In genomic region chr5:171152382-171152781, GRCh38 we compare ENCODE assay signal across 9 cellular contexts.
DNase-seq lines count a peak whose midpoint lies in the region; ATAC-seq, FAIRE-seq and TF ChIP-seq lines count a peak whose summit lies in the region.
"Had no signal": no experiment of that assay in that cellular context is flagged by ENCODE, and none has a peak within 500 bp of the region (broad histone marks: within the 10 kb centered on the region; RNA-seq: fewer than 3 reads in every experiment).

No MANE protein-coding gene starts in this region.

- intact Hi-C loops in K562 (cut with micrococcal nuclease) (no loop called here), lower leg skin (cut with DNase I; ENCODE audit: low total_unique reads) (no loop called here)

- no peak overlapping the region for H2BK5ac ChIP-seq in mesenchymal stem cell (ENCODE audit: low read depth, low read length, poor library complexity, severe bottlenecking)

- H3K4me1 ChIP-seq in K562 (replicated peaks in 1 of 2; ENCODE audit: control insufficient read depth in 2 of 2, insufficient read depth in 2 of 2, low read length in 2 of 2) (no peaks in the 10 kb centered on the region), mesenchymal stem cell (ENCODE audit: control insufficient read depth, insufficient read depth, low read depth, low read length) (no peaks in the 10 kb centered on the region)
- H3K4me1 ChIP-seq: testis had no signal

- H2BK15ac ChIP-seq in mesenchymal stem cell (ENCODE audit: low read depth, poor library complexity, severe bottlenecking) = no peak overlapping the region

- no peak overlapping the region for H2AK5ac ChIP-seq in mesenchymal stem cell (ENCODE audit: low read length, severe bottlenecking)

- no peak overlapping the region for H4K8ac ChIP-seq in mesenchymal stem cell (ENCODE audit: low read length)

- H3K9ac ChIP-seq in K562 (ENCODE audit: insufficient read depth in 1 of 2, low read depth in 2 of 2, low read length in 2 of 2) (no peak overlapping the region), mesenchymal stem cell (ENCODE audit: low read length) (no peak overlapping the region)

- DNase-seq in EH (ENCODE audit: low read depth) (peak; percentile 44), M059J (ENCODE audit: low read depth) (peak; percentile 22), K562 (ENCODE audit: extremely low read depth in 1 of 4, low spot score in 3 of 4) (peak in 2 of 4 experiments; percentile 4 to 9), mesenchymal stem cell (peak; percentile 55), lower leg skin (ENCODE audit: low spot score in 2 of 2) (no peak)
- DNase-seq: testis had no signal

- no TSS peak for BruUV-seq in K562 (replicated peaks; lab: Mats Ljungman, UMichigan)

- FAIRE-seq in K562 (lab: Jason Lieb, UNC) = peak; percentile 6

- no peak overlapping the region for H3K23ac ChIP-seq in mesenchymal stem cell (ENCODE audit: low read length in 2 of 2)

- H3K18ac ChIP-seq in mesenchymal stem cell (ENCODE audit: low read depth in 1 of 2, low read length in 2 of 2) = no peak overlapping the region

- H3K4me2 ChIP-seq in K562 (ENCODE audit: insufficient read depth, low read length) = no peak overlapping the region
- no peak overlapping the region for H3K4me2 ChIP-seq in mesenchymal stem cell (ENCODE audit: low read length, poor library complexity, severe bottlenecking)

- in situ Hi-C loops in K562 (cut with MboI) = no loop called here

- H2AFZ ChIP-seq in K562 (ENCODE audit: low read depth, low read length) (no peak overlapping the region), mesenchymal stem cell (ENCODE audit: low read depth, low read length) (no peak overlapping the region)

- H3K4me3 ChIP-seq in K562 = no peak overlapping the region
- H3K4me3 ChIP-seq in mesenchymal stem cell (ENCODE audit: insufficient read depth in 1 of 2, low read depth in 1 of 2, low read length in 2 of 2) = no peak overlapping the region
- no peak overlapping the region for H3K4me3 ChIP-seq in lower leg skin (ENCODE audit: low read depth, poor library complexity, severe bottlenecking)
- H3K4me3 ChIP-seq: testis had no signal

- 0 out of 4 replicates have a peak, but pooled peaks of 1 of the 2 experiments have one; percentile 31 for TF ChIP-seq RAD21 in K562 (CRISPR knock-in tag; conservative IDR thresholded peaks at IDR 0.05 in 1 of 2, IDR thresholded peaks at IDR 0.05 in 1 of 2)

- no peaks in the 10 kb centered on the region for H4K20me1 ChIP-seq in K562 (replicated peaks; ENCODE audit: control insufficient read depth, insufficient read depth, low read length)

- H2BK12ac ChIP-seq in mesenchymal stem cell (ENCODE audit: low read length in 2 of 2) = no peak overlapping the region

- H3K79me2 ChIP-seq in K562 (ENCODE audit: control insufficient read depth, insufficient read depth, low read length) = no peaks in the 10 kb centered on the region

- TF ChIP-seq POLR2A in K562 (conservative IDR thresholded peaks at IDR 0.05) (no peak), lower leg skin (IDR thresholded peaks at IDR 0.05) (no peak)

- H2BK120ac ChIP-seq in mesenchymal stem cell (ENCODE audit: low read depth, low read length) = no peak overlapping the region

- 0% methylated on average over 2 of the region's 4 CpGs for WGBS in K562 (ENCODE audit: insufficient coverage, low coverage, missing lambda C conversion rate)
- WGBS in mesenchymal stem cell = 87% methylated on average over 3 of the region's 4 CpGs
- 80 to 83% methylated on average over 4 of the region's 4 CpGs for WGBS in lower leg skin, 2 donors

- H3K9me1 ChIP-seq in K562 (ENCODE audit: control insufficient read depth, insufficient read depth, low read length) = no peaks in the 10 kb centered on the region

- H3K9me3 ChIP-seq in K562 (replicated peaks; ENCODE audit: control insufficient read depth, insufficient read depth, low read depth, low read length) = no peaks in the 10 kb centered on the region
- H3K9me3 ChIP-seq in mesenchymal stem cell (ENCODE audit: control insufficient read depth, low read length) = no peaks in the 10 kb centered on the region
- H3K9me3 ChIP-seq: testis had no signal

- H3K4ac ChIP-seq in mesenchymal stem cell (ENCODE audit: low read depth in 1 of 2, low read length in 2 of 2) = no peak overlapping the region

- H3K36me3 ChIP-seq in K562 (ENCODE audit: control insufficient read depth, insufficient read depth, low read length) (no peaks in the 10 kb centered on the region), mesenchymal stem cell (ENCODE audit: control insufficient read depth in 1 of 2, insufficient read depth in 2 of 2, low read depth in 1 of 2, low read length in 2 of 2) (no peaks in the 10 kb centered on the region)

- POLR2A ChIA-PET in K562 (lab: Yijun Ruan, JAX) = interaction anchor here (0.6 kb wide), 1 partner anchor 13 kb away, joined by 3 read pairs; no protein-coding TSS in a partner anchor

- CTCF ChIA-PET in K562 (lab: Yijun Ruan, JAX; ENCODE audit: low intra/inter-chr PET ratio) = no interaction called here

- no peak for TF ChIP-seq EP300 in K562 (IDR thresholded peaks at IDR 0.05; ENCODE audit: low read length)

- H3K27me3 ChIP-seq in K562 (ENCODE audit: control insufficient read depth in 2 of 2, insufficient read depth in 2 of 2, low read length in 2 of 2) (no peaks in the 10 kb centered on the region), mesenchymal stem cell (ENCODE audit: control insufficient read depth in 1 of 2, insufficient read depth in 1 of 2, low read length in 2 of 2) (no peaks in the 10 kb centered on the region)
- H3K27me3 ChIP-seq: testis had no signal

- TF ChIP-seq CTCF in K562 (IDR thresholded peaks at IDR 0.05 in 2 of 3, conservative IDR thresholded peaks at IDR 0.05 in 1 of 3; ENCODE audit: insufficient read depth in 2 of 3, low read depth in 1 of 3, low read length in 3 of 3) (peak in 2 of 3 experiments; percentile 20 to 22; a peak in 2 of 6 replicates), lower leg skin (IDR thresholded peaks at IDR 0.05) (no peak)

- H3K79me1 ChIP-seq in mesenchymal stem cell (replicated peaks; ENCODE audit: low read length, poor library complexity, severe bottlenecking) = no peaks in the 10 kb centered on the region

- H3K14ac ChIP-seq in mesenchymal stem cell (ENCODE audit: low read length in 2 of 2) = no peak overlapping the region

- H3K27ac ChIP-seq in K562 (ENCODE audit: extremely low read depth, low read depth, low read length) = no peak overlapping the region
- H3K27ac ChIP-seq in mesenchymal stem cell (ENCODE audit: low read length, poor library complexity, severe bottlenecking) = no peak overlapping the region
- H3K27ac ChIP-seq: testis had no signal

- H4K91ac ChIP-seq in mesenchymal stem cell (ENCODE audit: low read length) = no peak overlapping the region

- ATAC-seq in K562 = peak; percentile 63; the same call in 2 of the 3 replicates
- no peak for ATAC-seq in HG03159 (IDR thresholded peaks at IDR 0.05; ENCODE audit: unreplicated experiment)
- no peak for ATAC-seq in HG03135 (IDR thresholded peaks at IDR 0.05; ENCODE audit: unreplicated experiment)
- no peak for ATAC-seq in HG02852 (IDR thresholded peaks at IDR 0.05; ENCODE audit: unreplicated experiment)

TF ChIP-seq in K562, 482 proteins besides CTCF, POLR2A, EP300 and RAD21:
- TF ChIP-seq STAT5B (CRISPR knock-in tag; IDR thresholded peaks at IDR 0.05) = no peak
- TF ChIP-seq SREBF2 (CRISPR knock-in tag; IDR thresholded peaks at IDR 0.05) = no peak

Comparison
In these comparisons a context has a peak if more than half of its experiments do, and no peak if none do; other contexts are left out.
1. DNase-seq: peak in EH (single experiment), M059J (single experiment) and mesenchymal stem cell (single experiment); none in lower leg skin (0 of 2).
2. CTCF ChIP-seq: peak in K562 (2 of 3); none in lower leg skin (0 of 3).